Comparison of ENCODE assay signal across 8 cellular contexts in genomic region chr16:17396762-17397498, GRCh38.
DNase-seq lines count a peak whose midpoint lies in the region; ATAC-seq and TF ChIP-seq lines count a peak whose summit lies in the region.

No MANE protein-coding gene starts in this region.

- H3K36me3 Mint-ChIP-seq in nephron (ENCODE audit: low read depth): no peaks in the 10 kb centered on the region
- peaks cover 2% of the 10 kb centered on the region for H3K36me3 Mint-ChIP-seq in activated T-cell treated with anti-CD3 and anti-CD28 coated beads, Interleukin-2, amount 50 U/mL, for 4 hours (ENCODE audit: insufficient read depth)

- H3K9me3 ChIP-seq in colonic mucosa: no peaks in the 10 kb centered on the region

- peak overlapping the region in 1 of 3 experiments; percentile 15 for H3K4me3 Mint-ChIP-seq in nephron
- H3K4me3 Mint-ChIP-seq in activated T-cell treated with anti-CD3 and anti-CD28 coated beads, Interleukin-2, amount 50 U/mL, for 4 hours: no peak overlapping the region

- no peaks in the 10 kb centered on the region for H3K27me3 ChIP-seq in colonic mucosa

- peak overlapping the region in 1 of 2 donors; percentile 52 for H3K9ac ChIP-seq in colonic mucosa (ENCODE audit: low read depth in 2 of 2, low read length in 2 of 2)

- intact Hi-C loops in colonic mucosa (cut with DNase I): no loop called here

- TF ChIP-seq CTCF in colonic mucosa (IDR thresholded peaks at IDR 0.05) (no peak), nephron (IDR thresholded peaks at IDR 0.05; ENCODE audit: unreplicated experiment in 3 of 3) (no peak), GM20000 (IDR thresholded peaks at IDR 0.05; ENCODE audit: extremely low read depth, missing control alignments) (no peak)

- no peaks in the 10 kb centered on the region for H3K9me3 Mint-ChIP-seq in nephron
- no peaks in the 10 kb centered on the region for H3K9me3 Mint-ChIP-seq in activated T-cell treated with anti-CD3 and anti-CD28 coated beads, Interleukin-2, amount 50 U/mL, for 4 hours

- peaks cover 59% of the 10 kb centered on the region for H3K4me1 Mint-ChIP-seq in nephron
- H3K4me1 Mint-ChIP-seq in activated T-cell treated with anti-CD3 and anti-CD28 coated beads, Interleukin-2, amount 50 U/mL, for 4 hours (ENCODE audit: low read depth): peaks cover 52% of the 10 kb centered on the region

- DNase-seq in DMS79 treated with DMSO at 0.1 percent for 48 hours (lab: John Stamatoyannopoulos, UW) (peak; percentile 97), NCI-H2196 (lab: John Stamatoyannopoulos, UW; ENCODE audit: unreplicated experiment) (peak; percentile 96), colonic mucosa (peak; percentile 77), GM20000 (ENCODE audit: low spot score) (no peak)
- DNase-seq in activated T-cell treated with anti-CD3 and anti-CD28 coated beads, Interleukin-2, amount 50 U/mL, for 4 hours: no peak

- H3K27me3 Mint-ChIP-seq in nephron (ENCODE audit: low read depth): peaks cover 7% of the 10 kb centered on the region
- H3K27me3 Mint-ChIP-seq in activated T-cell treated with anti-CD3 and anti-CD28 coated beads, Interleukin-2, amount 50 U/mL, for 4 hours (ENCODE audit: low read depth): no peaks in the 10 kb centered on the region

- H3K4me3 ChIP-seq in colonic mucosa: no peak overlapping the region

- H3K27ac ChIP-seq in colonic mucosa: peak overlapping the region; percentile 71

- ATAC-seq in GM18873 (IDR thresholded peaks at IDR 0.05; ENCODE audit: low FRiP score, unreplicated experiment) (no peak), HG03108 (IDR thresholded peaks at IDR 0.05; ENCODE audit: unreplicated experiment) (no peak)
- no peak for ATAC-seq in activated T-cell treated with anti-CD3 and anti-CD28 coated beads, Interleukin-2, amount 50 U/mL, for 4 hours

- no peaks in the 10 kb centered on the region for H3K36me3 ChIP-seq in colonic mucosa

- peaks cover 5% of the 10 kb centered on the region for H3K4me1 ChIP-seq in colonic mucosa

- peak overlapping the region in 2 of 3 experiments; percentile 33 to 79 for H3K27ac Mint-ChIP-seq in nephron

Comparison
In these comparisons a context has a peak if more than half of its experiments do, and no peak if none do; other contexts are left out.
1. DNase-seq: peak in DMS79 treated with DMSO at 0.1 percent for 48 hours (single experiment), NCI-H2196 (single experiment) and colonic mucosa (single experiment); none in GM20000 (single experiment) and activated T-cell treated with anti-CD3 and anti-CD28 coated beads, Interleukin-2, amount 50 U/mL, for 4 hours (single experiment).